ENCODE assay signal across 8 cellular contexts in genomic region chr16:27268376-27269299, GRCh38. TPM values are rescaled to one million over a fixed set of nuclear protein-coding genes. Genes with fewer than 3 reads are reported as not detected.
DNase-seq lines count a peak whose midpoint lies in the region; ATAC-seq and TF ChIP-seq lines count a peak whose summit lies in the region.

NSMCE1 (minus strand) TSS chr16:27268772; CDS start chr16:27257570, 11,202 bp downstream.

- peaks cover 73% of the 10 kb centered on the region for H3K4me1 Mint-ChIP-seq in activated CD4-positive, alpha-beta T cell treated with anti-CD3 and anti-CD28 coated beads, Interleukin-2, amount 10 ng/mL, durations not matched to agents 7 days and 5 days

- DNase-seq in BJ (ENCODE audit: low read depth) (peak; percentile 66), GM19238 (ENCODE audit: insufficient read length, low spot score) (peak; percentile 86), NCI-H524 treated with DMSO at 0.1 percent for 48 hours (lab: John Stamatoyannopoulos, UW) (peak; percentile 70), dedifferentiated amniotic fluid mesenchymal stem cell (ENCODE audit: extremely low spot score) (peak; percentile 95), left kidney (ENCODE audit: low read depth, low spot score) (peak; percentile 99)
- DNase-seq in activated CD4-positive, alpha-beta T cell treated with anti-CD3 and anti-CD28 coated beads, Interleukin-2, amount 10 ng/mL, durations not matched to agents 7 days and 5 days, result peak; percentile 98
- DNase-seq in stimulated activated CD4-positive, alpha-beta T cell treated with anti-CD3 and anti-CD28 coated beads, Interleukin-2, amount 100 ng/mL, for 24 hours, result peak; percentile 98 to 99

- peaks cover 36% of the 10 kb centered on the region for H3K36me3 Mint-ChIP-seq in activated CD4-positive, alpha-beta T cell treated with anti-CD3 and anti-CD28 coated beads, Interleukin-2, amount 10 ng/mL, durations not matched to agents 7 days and 5 days (ENCODE audit: low read depth)

- POLR2A ChIA-PET in BJ (lab: Charles Lee), result interaction anchor here (0.6 to 0.7 kb wide), 2 partner anchors 45 to 97 kb away, joined by 3 to 23 read pairs; no protein-coding TSS in a partner anchor
- POLR2A ChIA-PET in activated CD4-positive, alpha-beta T cell treated with anti-CD3 and anti-CD28 coated beads, Interleukin-2, amount 10 ng/mL, durations not matched to agents 7 days and 5 days (lab: Charles Lee), result no interaction called here

- no peaks in the 10 kb centered on the region for H3K36me3 ChIP-seq in BJ (ENCODE audit: control insufficient read depth, insufficient read depth, low read length)

- H3K27me3 Mint-ChIP-seq in activated CD4-positive, alpha-beta T cell treated with anti-CD3 and anti-CD28 coated beads, Interleukin-2, amount 10 ng/mL, durations not matched to agents 7 days and 5 days, result no peaks in the 10 kb centered on the region

- H3K9me3 Mint-ChIP-seq in activated CD4-positive, alpha-beta T cell treated with anti-CD3 and anti-CD28 coated beads, Interleukin-2, amount 10 ng/mL, durations not matched to agents 7 days and 5 days, result peaks cover 8% of the 10 kb centered on the region

- peak; percentile 85 for ATAC-seq in HG03442 (IDR thresholded peaks at IDR 0.05; ENCODE audit: unreplicated experiment)

- peak within 1 kb of the TSS; percentile 98 for H3K4me3 Mint-ChIP-seq in activated CD4-positive, alpha-beta T cell treated with anti-CD3 and anti-CD28 coated beads, Interleukin-2, amount 10 ng/mL, durations not matched to agents 7 days and 5 days

- peak within 1 kb of the TSS; percentile 97 for H3K27ac Mint-ChIP-seq in activated CD4-positive, alpha-beta T cell treated with anti-CD3 and anti-CD28 coated beads, Interleukin-2, amount 10 ng/mL, durations not matched to agents 7 days and 5 days

- no peaks in the 10 kb centered on the region for H3K27me3 ChIP-seq in BJ (ENCODE audit: control insufficient read depth, insufficient read depth, low read length)

- CTCF ChIA-PET in BJ (lab: Yijun Ruan, JAX), result interaction anchor here (1.2 kb wide), 1 partner anchor 34 kb away, joined by 3 read pairs; no protein-coding TSS in a partner anchor
- CTCF ChIA-PET in activated CD4-positive, alpha-beta T cell treated with anti-CD3 and anti-CD28 coated beads, Interleukin-2, amount 10 ng/mL, durations not matched to agents 7 days and 5 days (lab: Charles Lee), result interaction anchor here (1.4 to 2.4 kb wide), 2 partner anchors 8 to 34 kb away, joined by 3 to 7 read pairs; no protein-coding TSS in a partner anchor

- peak; percentile 43 for TF ChIP-seq CTCF in BJ (IDR thresholded peaks at IDR 0.05; ENCODE audit: insufficient read depth, low read depth, low read length)

- H3K4me3 ChIP-seq in BJ (ENCODE audit: low read depth, low read length), result peak within 1 kb of the TSS; percentile 95

RNA-seq across cellular contexts. Expression of gene NSMCE1, which starts in this region (rescaled TPM):
- 31.7 and 34.3 TPM in 2 replicates for polyA plus RNA-seq in BJ (2011; rRNA removed)
- polyA minus RNA-seq in BJ (2011; rRNA and poly(A)+ RNA removed), result 27.5 and 61.5 TPM in 2 replicates
- 100 to 1,000 TPM in 1 of 2 experiments, 10 to 100 TPM in 1; 95.8 to 106 TPM for total RNA-seq in activated CD4-positive, alpha-beta T cell treated with anti-CD3 and anti-CD28 coated beads, Interleukin-2, amount 10 ng/mL, durations not matched to agents 7 days and 5 days

Comparison
In these comparisons a context has a peak if more than half of its experiments do, and no peak if none do; other contexts are left out.
1. Peak in every context shown above with its lines: DNase-seq, ATAC-seq and H3K4me3 ChIP-seq.